ENCODE assay signal across 17 cellular contexts in the genomic region with DNA sequence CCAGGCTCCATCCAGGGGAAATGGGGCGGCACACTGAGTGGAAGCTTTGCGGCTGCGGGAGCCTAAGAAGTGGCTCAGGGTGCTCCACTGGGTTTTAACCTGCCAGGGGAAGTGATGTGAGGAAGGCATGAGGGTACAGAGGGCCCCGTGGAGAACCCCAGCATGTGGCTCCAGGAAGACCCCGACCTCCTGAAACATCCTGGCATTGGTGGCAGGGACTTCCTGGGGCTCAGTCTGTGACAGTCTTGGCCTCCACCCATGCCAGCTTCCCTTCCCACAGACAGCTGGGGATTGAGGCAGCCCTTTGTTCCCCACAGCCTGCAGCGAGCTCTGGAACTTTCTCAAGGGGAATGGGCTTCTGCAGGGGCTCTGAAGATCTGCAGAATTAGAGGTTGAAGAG.
DNase-seq lines count a peak whose midpoint lies in the region; ATAC-seq and TF ChIP-seq lines count a peak whose summit lies in the region.
"Had no signal": no experiment of that assay in that cellular context is flagged by ENCODE, and none has a peak within 500 bp of the region (broad histone marks: within the 10 kb centered on the region; RNA-seq: fewer than 3 reads in every experiment).

No MANE protein-coding gene starts in this region.

- intact Hi-C loops in left ventricle myocardium inferior (cut with micrococcal nuclease) (no loop called here), left ventricle myocardium superior (cut with micrococcal nuclease) (no loop called here), thyroid gland (cut with DNase I) (no loop called here)

- H3K27ac ChIP-seq in left ventricle myocardium inferior (replicated peaks) = peak overlapping the region; percentile 95
- peak overlapping the region; percentile 82 for H3K27ac ChIP-seq in stomach smooth muscle (ENCODE audit: low read length)
- H3K27ac ChIP-seq in thyroid gland = peak overlapping the region in 1 of 3 donors; percentile 82

- H3K4me1 ChIP-seq in left ventricle myocardium inferior (peaks cover 96% of the 10 kb centered on the region), stomach smooth muscle (ENCODE audit: control insufficient read depth, insufficient read depth, low read length) (peaks cover 96% of the 10 kb centered on the region), thyroid gland (peaks cover 41 to 58% of the 10 kb centered on the region in 2 donors)

- H3K9ac ChIP-seq in stomach smooth muscle (ENCODE audit: low read length in 2 of 2) = no peak overlapping the region

- WGBS in thyroid gland, 2 donors = 89 to 92% methylated on average over 5 to 6 of the region's 6 CpGs

- H3K27me3 ChIP-seq in left ventricle myocardium inferior (ENCODE audit: low read depth) (no peaks in the 10 kb centered on the region), stomach smooth muscle (ENCODE audit: control insufficient read depth in 1 of 2, insufficient read depth in 2 of 2, low read length in 2 of 2) (no peaks in the 10 kb centered on the region), thyroid gland (no peaks in the 10 kb centered on the region)

- DNase-seq in left ventricle myocardium inferior (no peak), left ventricle myocardium superior (no peak), pons (ENCODE audit: low spot score) (peak; percentile 49), MV-4-11 (lab: John Stamatoyannopoulos, UW) (no peak), thyroid gland (no peak)
- DNase-seq in NK-92 treated with Interleukin-12 subunit alpha and Interleukin-12 subunit beta, amount 100 ng/mL, for 24 hours (lab: John Stamatoyannopoulos, UW) = no peak
- DNase-seq: C1 segment of cervical spinal cord, DMS153, EL, KG1, NCI-H1092, NCI-H1694 treated with DMSO at 0.1 percent for 48 hours, NCI-H2171, NCI-H446 treated with DMSO at 0.1 percent for 48 hours, NCI-H774 had no signal

- no peaks in the 10 kb centered on the region for H3K9me3 ChIP-seq in left ventricle myocardium inferior (replicated peaks)
- H3K9me3 ChIP-seq in stomach smooth muscle (ENCODE audit: control insufficient read depth in 2 of 2, low read length in 2 of 2) = no peaks in the 10 kb centered on the region
- H3K9me3 ChIP-seq in thyroid gland = no peaks in the 10 kb centered on the region

- no peak for TF ChIP-seq POLR2A in thyroid gland (IDR thresholded peaks at IDR 0.05)

- H3K4me3 ChIP-seq in left ventricle myocardium inferior (peak overlapping the region; percentile 72), stomach smooth muscle (ENCODE audit: low read length in 2 of 2) (no peak overlapping the region), thyroid gland (replicated peaks in 1 of 3) (no peak overlapping the region)

- ATAC-seq in left ventricle myocardium superior (no peak), GM21367 (IDR thresholded peaks at IDR 0.05; ENCODE audit: unreplicated experiment) (no peak)

- H3K36me3 ChIP-seq in left ventricle myocardium inferior (peaks cover 73% of the 10 kb centered on the region), stomach smooth muscle (ENCODE audit: control insufficient read depth in 2 of 2, insufficient read depth in 2 of 2, low read length in 2 of 2) (peaks cover 40 to 51% of the 10 kb centered on the region in 2 donors), thyroid gland (peaks cover 10 to 11% of the 10 kb centered on the region in 2 donors)

- TF ChIP-seq CTCF in left ventricle myocardium inferior (IDR thresholded peaks at IDR 0.05; ENCODE audit: borderline replicate concordance) (no peak), thyroid gland (IDR thresholded peaks at IDR 0.05) (no peak)
